15 cellular contexts compared by ENCODE assay signal in the genomic region with DNA sequence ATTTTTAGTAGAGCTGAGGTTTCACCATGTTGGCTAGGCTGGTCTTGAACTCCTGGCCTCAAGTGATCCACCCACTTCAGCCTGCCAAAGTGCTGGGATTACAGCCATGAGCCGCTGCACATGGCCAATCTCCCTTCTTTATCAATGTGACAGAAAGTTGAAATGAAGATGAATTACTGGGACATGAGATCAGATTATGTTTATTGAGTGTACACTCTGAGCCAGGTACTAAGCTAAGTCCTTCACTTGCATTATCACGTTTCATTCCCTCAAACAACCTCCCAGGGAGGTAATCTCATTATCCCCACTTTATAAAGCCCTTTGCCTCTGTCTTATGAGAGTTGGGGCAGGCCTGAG. TPM values are rescaled to one million over a fixed set of nuclear protein-coding genes. Genes with fewer than 3 reads are reported as not detected.
DNase-seq lines count a peak whose midpoint lies in the region; ATAC-seq, FAIRE-seq and TF ChIP-seq lines count a peak whose summit lies in the region.
"Had no signal": no experiment of that assay in that cellular context is flagged by ENCODE, and none has a peak within 500 bp of the region (broad histone marks: within the 10 kb centered on the region; RNA-seq: fewer than 3 reads in every experiment).

No MANE protein-coding gene starts in this region.

- peaks cover 0 to 2% of the 10 kb centered on the region in 2 experiments; a peak in 3 of 5 replicates for H3K4me1 ChIP-seq in K562 (replicated peaks in 1 of 2; ENCODE audit: control insufficient read depth in 2 of 2, insufficient read depth in 2 of 2, low read length in 2 of 2)

- peaks cover 3 to 10% of the 10 kb centered on the region in 2 experiments; a peak in 2 of 5 replicates for H3K27me3 ChIP-seq in K562 (ENCODE audit: control insufficient read depth in 2 of 2, insufficient read depth in 2 of 2, low read length in 2 of 2)
- H3K27me3 ChIP-seq: stomach had no signal

- BruUV-seq in K562 (replicated peaks; lab: Mats Ljungman, UMichigan), result no TSS peak

- H3K27ac ChIP-seq in K562 (ENCODE audit: extremely low read depth, low read depth, low read length), result no peak overlapping the region
- H3K27ac ChIP-seq: esophagus muscularis mucosa, VCaP had no signal

- CTCF ChIA-PET in K562 (lab: Yijun Ruan, JAX; ENCODE audit: low intra/inter-chr PET ratio), result interaction anchor here (0.7 kb wide), 1 partner anchor 243 kb away, joined by 3 read pairs; no protein-coding TSS in a partner anchor

- peaks cover 7 to 8% of the 10 kb centered on the region in 2 donors for H3K9me3 Mint-ChIP-seq in stimulated activated naive CD8-positive, alpha-beta T cell treated with anti-CD3 and anti-CD28 coated beads, Interleukin-15, amount 100 ng/mL, for 72 hours

- H3K9ac ChIP-seq in K562 (ENCODE audit: insufficient read depth in 1 of 2, low read depth in 2 of 2, low read length in 2 of 2), result no peak overlapping the region

- peaks cover 2% of the 10 kb centered on the region; the same call in 1 of the 2 replicates for H4K20me1 ChIP-seq in K562 (replicated peaks; ENCODE audit: control insufficient read depth, insufficient read depth, low read length)

- 0% methylated on average over 2 of the region's 2 CpGs for WGBS in K562 (ENCODE audit: insufficient coverage, low coverage, missing lambda C conversion rate)

- H3K4me2 ChIP-seq in K562 (ENCODE audit: insufficient read depth, low read length), result no peak overlapping the region

- H3K27ac Mint-ChIP-seq in stimulated activated naive CD8-positive, alpha-beta T cell treated with anti-CD3 and anti-CD28 coated beads, Interleukin-15, amount 100 ng/mL, for 72 hours, result peak overlapping the region; percentile 96 to 97

- no peaks in the 10 kb centered on the region for H3K36me3 ChIP-seq in K562 (ENCODE audit: control insufficient read depth, insufficient read depth, low read length)
- H3K36me3 ChIP-seq: esophagus muscularis mucosa, stomach had no signal

- peaks cover 100% of the 10 kb centered on the region for H3K4me1 Mint-ChIP-seq in stimulated activated naive CD8-positive, alpha-beta T cell treated with anti-CD3 and anti-CD28 coated beads, Interleukin-15, amount 100 ng/mL, for 72 hours

- POLR2A ChIA-PET in K562 (lab: Yijun Ruan, JAX), result no interaction called here

- ATAC-seq in Right ventricle myocardium inferior (peak; percentile 3), left cardiac atrium (no peak), K562 (no peak)
- ATAC-seq in stimulated activated naive CD8-positive, alpha-beta T cell treated with anti-CD3 and anti-CD28 coated beads, Interleukin-15, amount 100 ng/mL, for 72 hours, result no peak

- no peaks in the 10 kb centered on the region for H3K79me2 ChIP-seq in K562 (ENCODE audit: control insufficient read depth, insufficient read depth, low read length)

- no peak overlapping the region for H2AFZ ChIP-seq in K562 (ENCODE audit: low read depth, low read length)

- no peaks in the 10 kb centered on the region for H3K9me1 ChIP-seq in K562 (ENCODE audit: control insufficient read depth, insufficient read depth, low read length)

- TF ChIP-seq EP300 in K562 (IDR thresholded peaks at IDR 0.05; ENCODE audit: low read length), result no peak

- intact Hi-C loops in Right ventricle myocardium inferior (cut with DNase I), result loop anchor here (5.0 kb wide), 1 partner anchor 111 kb away; no protein-coding TSS in a partner anchor
- intact Hi-C loops in left cardiac atrium (cut with DNase I), result loop anchor here in 1 of 2 donors (5.0 to 10.0 kb wide), 2 partner anchors 114 to 181 kb away; no protein-coding TSS in a partner anchor
- intact Hi-C loops in K562 (cut with micrococcal nuclease), result loop anchor here (5.0 kb wide), 2 partner anchors 126 to 216 kb away; no protein-coding TSS in a partner anchor

- TF ChIP-seq POLR2A in K562 (conservative IDR thresholded peaks at IDR 0.05), result no peak

- peak overlapping the region; percentile 89 to 92 for H3K4me3 Mint-ChIP-seq in stimulated activated naive CD8-positive, alpha-beta T cell treated with anti-CD3 and anti-CD28 coated beads, Interleukin-15, amount 100 ng/mL, for 72 hours
- H3K4me3 Mint-ChIP-seq: mesothelial cell of epicardium had no signal

- no peaks in the 10 kb centered on the region for H3K9me3 ChIP-seq in K562 (replicated peaks; ENCODE audit: control insufficient read depth, insufficient read depth, low read depth, low read length)
- H3K9me3 ChIP-seq: esophagus muscularis mucosa, stomach had no signal

- H3K27me3 Mint-ChIP-seq in stimulated activated naive CD8-positive, alpha-beta T cell treated with anti-CD3 and anti-CD28 coated beads, Interleukin-15, amount 100 ng/mL, for 72 hours, result no peaks in the 10 kb centered on the region

- in situ Hi-C loops in K562 (cut with MboI), result loop anchor here (5.0 to 10.0 kb wide), 2 partner anchors 174 to 546 kb away; no protein-coding TSS in a partner anchor

- FAIRE-seq in K562 (lab: Jason Lieb, UNC), result no peak

- no peak overlapping the region for H3K4me3 ChIP-seq in K562
- H3K4me3 ChIP-seq: esophagus muscularis mucosa, stomach had no signal

- DNase-seq in Right ventricle myocardium inferior (ENCODE audit: missing footprints), result no peak
- DNase-seq in left cardiac atrium, result no peak
- peak; percentile 98 for DNase-seq in NCI-H82 (lab: John Stamatoyannopoulos, UW)
- no peak for DNase-seq in K562 (ENCODE audit: extremely low read depth in 1 of 4, low spot score in 3 of 4)
- DNase-seq in stimulated activated naive CD8-positive, alpha-beta T cell treated with anti-CD3 and anti-CD28 coated beads, Interleukin-15, amount 100 ng/mL, for 72 hours, result no peak
- no peak for DNase-seq in HT-29 (ENCODE audit: low spot score)
- DNase-seq in LoVo (ENCODE audit: low spot score), result no peak
- DNase-seq in NCI-H2081 treated with DMSO at 0.1 percent for 48 hours (lab: John Stamatoyannopoulos, UW), result no peak
- DNase-seq: activated gamma-delta T cell, SHP77 treated with DMSO at 0.1 percent for 48 hours, stomach had no signal

- TF ChIP-seq RAD21 in K562 (CRISPR knock-in tag; conservative IDR thresholded peaks at IDR 0.05 in 1 of 2, IDR thresholded peaks at IDR 0.05 in 1 of 2), result no peak

- no peak for TF ChIP-seq CTCF in K562 (IDR thresholded peaks at IDR 0.05 in 2 of 3, conservative IDR thresholded peaks at IDR 0.05 in 1 of 3; ENCODE audit: insufficient read depth in 2 of 3, low read depth in 1 of 3, low read length in 3 of 3)

TF ChIP-seq in K562, 482 proteins besides CTCF, POLR2A, EP300 and RAD21 (continues in another document):
- TF ChIP-seq MEIS2 (IDR thresholded peaks at IDR 0.05; ENCODE audit: partially characterized antibody), result peak; percentile 71

RNA-seq across cellular contexts. Expression of a gene that starts 6.3 kb away (rescaled TPM):
- 7.5 TPM for total RNA-seq in Right ventricle myocardium inferior
- total RNA-seq in left cardiac atrium, result 10 to 100 TPM; 11.7 to 36.8 TPM
- not detected in 2 replicates for total RNA-seq in K562 (2011; cell fraction: chromatin; rRNA removed; ENCODE audit: low replicate concordance)
- not detected in 2 replicates for total RNA-seq in K562 (2011; cell fraction: nucleolus; rRNA removed)
- total RNA-seq in K562 (2011; cell fraction: nucleoplasm; rRNA removed), result not detected in 2 replicates
- not detected in 2 replicates for total RNA-seq in K562 (2014; rRNA removed)
- not detected in 2 replicates for total RNA-seq in K562 (2014; rRNA removed; fragmentation: Illumina TruSeq; extraction: Trizol)
- 0.07 TPM in 1 of 2 replicates, not detected in the other for total RNA-seq in K562 (2015; rRNA removed; fragmentation: Illumina TruSeq; extraction: Trizol)
- total RNA-seq in K562 (2021), result 0.27 TPM in 1 of 2 replicates, not detected in the other
- polyA plus RNA-seq in K562 (2011; rRNA removed), result 0.05 and 0.15 TPM in 2 replicates
- polyA plus RNA-seq in K562 (2011; cell fraction: cytosol; rRNA removed), result 0.19 TPM in 1 of 2 replicates, not detected in the other
- polyA plus RNA-seq in K562 (2011; cell fraction: nucleus; rRNA removed), result not detected in 2 replicates
- 0.12 and 0.15 TPM in 2 replicates for polyA plus RNA-seq in K562 (2012)
- not detected in 2 replicates for polyA plus RNA-seq in K562 (2014; fragmentation: Illumina TruSeq; extraction: Trizol)
- polyA plus RNA-seq in K562 (2014; fragmentation: Nextera tagmentation; extraction: Ambion mirVana), result not detected
- polyA plus RNA-seq in K562 (2014; rRNA removed), result 0.22 TPM in 1 of 2 replicates, not detected in the other
- polyA minus RNA-seq in K562 (2011; rRNA and poly(A)+ RNA removed), result not detected in 2 replicates
- polyA minus RNA-seq in K562 (2011; cell fraction: cytosol; rRNA and poly(A)+ RNA removed), result not detected in 2 replicates
- not detected in 2 replicates for polyA minus RNA-seq in K562 (2011; cell fraction: nucleus; rRNA and poly(A)+ RNA removed)
- total RNA-seq in HT-29 (2014; rRNA removed; shearing (Covaris generic)), result 0.16 TPM in 1 of 2 replicates, not detected in the other
- total RNA-seq: mesothelial cell of epicardium, pulmonary artery endothelial cell had no signal

RNA-seq across cellular contexts. Expression of a gene that starts 20.8 kb away (rescaled TPM):
- total RNA-seq in Right ventricle myocardium inferior (3.5 TPM), left cardiac atrium (10 to 100 TPM in 1 of 2 donors, 1 to 10 TPM in 1; 8.6 to 10.6 TPM), K562 (2014; rRNA removed) (not detected in 2 replicates), K562 (2014; rRNA removed; fragmentation: Illumina TruSeq; extraction: Trizol) (not detected in 2 replicates), K562 (2015; rRNA removed; fragmentation: Illumina TruSeq; extraction: Trizol) (0.15 TPM in 1 of 2 replicates, not detected in the other), K562 (2021) (0.36 and 0.44 TPM in 2 replicates)
- not detected in 2 replicates for total RNA-seq in K562 (2011; cell fraction: chromatin; rRNA removed; ENCODE audit: low replicate concordance)
- not detected in 2 replicates for total RNA-seq in K562 (2011; cell fraction: nucleolus; rRNA removed)
- not detected in 2 replicates for total RNA-seq in K562 (2011; cell fraction: nucleoplasm; rRNA removed)
- polyA plus RNA-seq in K562 (2011; rRNA removed) (not detected in 2 replicates), K562 (2014; fragmentation: Illumina TruSeq; extraction: Trizol) (0.13 TPM in 1 of 2 replicates, not detected in the other), K562 (2014; fragmentation: Nextera tagmentation; extraction: Ambion mirVana) (under 1 TPM in 1 of 2 experiments, not detected in 1; 0.08 TPM), K562 (2014; rRNA removed) (not detected in 2 replicates)
- 0.10 TPM in 1 of 2 replicates, not detected in the other for polyA plus RNA-seq in K562 (2011; cell fraction: cytosol; rRNA removed)
- polyA plus RNA-seq in K562 (2011; cell fraction: nucleus; rRNA removed), result not detected in 2 replicates
- polyA plus RNA-seq in K562 (2012), result 0.17 and 0.33 TPM in 2 replicates
- polyA minus RNA-seq in K562 (2011; rRNA and poly(A)+ RNA removed), result 0.11 TPM in 1 of 2 replicates, not detected in the other
- polyA minus RNA-seq in K562 (2011; cell fraction: cytosol; rRNA and poly(A)+ RNA removed), result not detected in 2 replicates
- polyA minus RNA-seq in K562 (2011; cell fraction: nucleus; rRNA and poly(A)+ RNA removed), result 0.13 TPM in 1 of 2 replicates, not detected in the other
- total RNA-seq in HT-29 (2014; rRNA removed; shearing (Covaris generic)), result 81.0 and 82.1 TPM in 2 replicates
